Comparison of ENCODE assay signal across 1 cellular context in genomic region chr4:145055533-145056257, GRCh38.
TF ChIP-seq lines count a peak whose summit lies in the region.

No MANE protein-coding gene starts in this region.

TF ChIP-seq in GM12878, 131 proteins besides CTCF, POLR2A, EP300 and RAD21:
- TF ChIP-seq ZNF592 (IDR thresholded peaks at IDR 0.05) (peak; percentile 84), ATF7 (IDR thresholded peaks at IDR 0.05; ENCODE audit: low read depth) (no peak)
- TF ChIP-seq, protein P1, sequence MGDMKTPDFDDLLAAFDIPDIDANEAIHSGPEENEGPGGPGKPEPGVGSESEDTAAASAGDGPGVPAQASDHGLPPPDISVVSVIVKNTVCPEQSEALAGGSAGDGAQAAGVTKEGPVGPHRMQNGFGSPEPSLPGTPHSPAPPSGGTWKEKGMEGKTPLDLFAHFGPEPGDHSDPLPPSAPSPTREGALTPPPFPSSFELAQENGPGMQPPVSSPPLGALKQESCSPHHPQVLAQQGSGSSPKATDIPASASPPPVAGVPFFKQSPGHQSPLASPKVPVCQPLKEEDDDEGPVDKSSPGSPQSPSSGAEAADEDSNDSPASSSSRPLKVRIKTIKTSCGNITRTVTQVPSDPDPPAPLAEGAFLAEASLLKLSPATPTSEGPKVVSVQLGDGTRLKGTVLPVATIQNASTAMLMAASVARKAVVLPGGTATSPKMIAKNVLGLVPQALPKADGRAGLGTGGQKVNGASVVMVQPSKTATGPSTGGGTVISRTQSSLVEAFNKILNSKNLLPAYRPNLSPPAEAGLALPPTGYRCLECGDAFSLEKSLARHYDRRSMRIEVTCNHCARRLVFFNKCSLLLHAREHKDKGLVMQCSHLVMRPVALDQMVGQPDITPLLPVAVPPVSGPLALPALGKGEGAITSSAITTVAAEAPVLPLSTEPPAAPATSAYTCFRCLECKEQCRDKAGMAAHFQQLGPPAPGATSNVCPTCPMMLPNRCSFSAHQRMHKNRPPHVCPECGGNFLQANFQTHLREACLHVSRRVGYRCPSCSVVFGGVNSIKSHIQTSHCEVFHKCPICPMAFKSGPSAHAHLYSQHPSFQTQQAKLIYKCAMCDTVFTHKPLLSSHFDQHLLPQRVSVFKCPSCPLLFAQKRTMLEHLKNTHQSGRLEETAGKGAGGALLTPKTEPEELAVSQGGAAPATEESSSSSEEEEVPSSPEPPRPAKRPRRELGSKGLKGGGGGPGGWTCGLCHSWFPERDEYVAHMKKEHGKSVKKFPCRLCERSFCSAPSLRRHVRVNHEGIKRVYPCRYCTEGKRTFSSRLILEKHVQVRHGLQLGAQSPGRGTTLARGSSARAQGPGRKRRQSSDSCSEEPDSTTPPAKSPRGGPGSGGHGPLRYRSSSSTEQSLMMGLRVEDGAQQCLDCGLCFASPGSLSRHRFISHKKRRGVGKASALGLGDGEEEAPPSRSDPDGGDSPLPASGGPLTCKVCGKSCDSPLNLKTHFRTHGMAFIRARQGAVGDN (IDR thresholded peaks at IDR 0.05) = peak; percentile 67; the same call in 1 of the 2 replicates
